ENCODE assay signal across 8 cellular contexts in the genomic region with DNA sequence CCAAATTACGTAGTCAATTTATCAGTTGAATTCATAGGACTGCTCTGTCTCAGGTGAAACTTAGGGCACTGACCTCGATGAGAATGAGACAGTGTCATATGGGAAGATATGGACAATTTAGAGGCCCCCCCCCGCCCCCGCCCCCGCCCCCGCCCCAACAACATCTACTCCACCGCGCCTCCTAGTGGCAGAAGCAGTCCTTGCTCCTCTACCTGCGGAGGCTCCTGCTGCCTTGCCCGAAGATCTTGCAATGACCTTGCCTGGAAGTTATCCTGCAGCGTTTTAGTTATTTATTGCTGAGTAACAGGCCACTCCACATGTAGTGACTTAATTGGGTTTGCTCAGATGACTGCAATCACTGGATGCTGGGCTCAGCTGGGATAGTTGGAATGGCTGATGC. TPM values are rescaled to one million over a fixed set of nuclear protein-coding genes. Genes with fewer than 3 reads are reported as not detected.
DNase-seq lines count a peak whose midpoint lies in the region; ATAC-seq and TF ChIP-seq lines count a peak whose summit lies in the region.

No MANE protein-coding gene starts in this region.

- H3K4me3 Mint-ChIP-seq in natural killer cell (no peak overlapping the region), osteocyte (ENCODE audit: unreplicated experiment) (no peak overlapping the region)
- H3K4me3 Mint-ChIP-seq in natural killer cell treated with Interleukin-12 subunit alpha and Interleukin-12 subunit beta and Interleukin-15 and Interleukin-18, amount 100 ng/mL, for 72 hours, result no peak overlapping the region

- H3K27me3 Mint-ChIP-seq in natural killer cell (ENCODE audit: low read depth in 2 of 2), result peaks cover 4 to 8% of the 10 kb centered on the region in 2 donors
- H3K27me3 Mint-ChIP-seq in natural killer cell treated with Interleukin-12 subunit alpha and Interleukin-12 subunit beta and Interleukin-15 and Interleukin-18, amount 100 ng/mL, for 72 hours, result peaks cover 4 to 7% of the 10 kb centered on the region in 2 donors
- no peaks in the 10 kb centered on the region for H3K27me3 Mint-ChIP-seq in osteocyte (ENCODE audit: unreplicated experiment)

- H3K9me3 Mint-ChIP-seq in natural killer cell, result no peaks in the 10 kb centered on the region
- no peaks in the 10 kb centered on the region for H3K9me3 Mint-ChIP-seq in natural killer cell treated with Interleukin-12 subunit alpha and Interleukin-12 subunit beta and Interleukin-15 and Interleukin-18, amount 100 ng/mL, for 72 hours
- peaks cover 4% of the 10 kb centered on the region for H3K9me3 Mint-ChIP-seq in osteocyte (ENCODE audit: unreplicated experiment)

- TF ChIP-seq CTCF in natural killer cell (IDR thresholded peaks at IDR 0.05) (peak; percentile 61), osteocyte (IDR thresholded peaks at IDR 0.05) (peak; percentile 52)

- H3K36me3 Mint-ChIP-seq in natural killer cell, result no peaks in the 10 kb centered on the region
- no peaks in the 10 kb centered on the region for H3K36me3 Mint-ChIP-seq in natural killer cell treated with Interleukin-12 subunit alpha and Interleukin-12 subunit beta and Interleukin-15 and Interleukin-18, amount 100 ng/mL, for 72 hours
- peaks cover 9% of the 10 kb centered on the region for H3K36me3 Mint-ChIP-seq in osteocyte (ENCODE audit: unreplicated experiment)

- intact Hi-C loops in natural killer cell (cut with micrococcal nuclease), result no loop called here

- H3K4me1 Mint-ChIP-seq in natural killer cell (peaks cover 15 to 28% of the 10 kb centered on the region in 2 donors), osteocyte (ENCODE audit: unreplicated experiment) (peaks cover 14% of the 10 kb centered on the region)
- H3K4me1 Mint-ChIP-seq in natural killer cell treated with Interleukin-12 subunit alpha and Interleukin-12 subunit beta and Interleukin-15 and Interleukin-18, amount 100 ng/mL, for 72 hours (ENCODE audit: low read depth in 2 of 2), result peaks cover 14 to 18% of the 10 kb centered on the region in 2 donors

- H3K27ac Mint-ChIP-seq in natural killer cell (peak overlapping the region in 1 of 2 donors; percentile 82), osteocyte (ENCODE audit: unreplicated experiment) (no peak overlapping the region)
- no peak overlapping the region for H3K27ac Mint-ChIP-seq in natural killer cell treated with Interleukin-12 subunit alpha and Interleukin-12 subunit beta and Interleukin-15 and Interleukin-18, amount 100 ng/mL, for 72 hours

- DNase-seq in natural killer cell, result peak; percentile 46
- no peak for DNase-seq in natural killer cell treated with Interleukin-12 subunit alpha and Interleukin-12 subunit beta and Interleukin-15 and Interleukin-18, amount 100 ng/mL, for 72 hours (ENCODE audit: low spot score)
- peak; percentile 66 for DNase-seq in activated CD4-positive, CD25-positive, alpha-beta regulatory T cell treated with anti-CD3 and anti-CD28 coated beads, Interleukin-2, amount 50 U/mL, for 72 hours
- DNase-seq in dermis blood vessel endothelial cell, result peak; percentile 59
- no peak for DNase-seq in osteocyte (ENCODE audit: extremely low spot score, unreplicated experiment)
- DNase-seq in AML-193 (lab: John Stamatoyannopoulos, UW), result no peak

- peak in 1 of 3 donors; percentile 29 for ATAC-seq in natural killer cell
- ATAC-seq in natural killer cell treated with Interleukin-12 subunit alpha and Interleukin-12 subunit beta and Interleukin-15 and Interleukin-18, amount 100 ng/mL, for 72 hours, result no peak
- ATAC-seq in GM21526 (IDR thresholded peaks at IDR 0.05; ENCODE audit: low FRiP score, unreplicated experiment), result no peak
- ATAC-seq in HG02798 (IDR thresholded peaks at IDR 0.05; ENCODE audit: poor library complexity, unreplicated experiment), result no peak

RNA-seq across cellular contexts. Expression of gene SERPINH1, which starts 15.1 kb away (rescaled TPM):
- 1 to 10 TPM; 5.4 to 8.8 (median 7.2) TPM for total RNA-seq in natural killer cell
- 1 to 10 TPM; 4.4 to 6.4 TPM for total RNA-seq in natural killer cell treated with Interleukin-12 subunit alpha and Interleukin-12 subunit beta and Interleukin-15 and Interleukin-18, amount 100 ng/mL, for 72 hours
- 552 and 903 TPM in 2 replicates for total RNA-seq in dermis blood vessel endothelial cell
- total RNA-seq in osteocyte, result 484 and 511 TPM in 2 replicates

RNA-seq across cellular contexts. Expression of gene GDPD5, which starts 51.5 kb away (rescaled TPM):
- 10 to 100 TPM; 49.7 to 95.2 (median 60.2) TPM for total RNA-seq in natural killer cell
- total RNA-seq in natural killer cell treated with Interleukin-12 subunit alpha and Interleukin-12 subunit beta and Interleukin-15 and Interleukin-18, amount 100 ng/mL, for 72 hours, result 10 to 100 TPM in 1 of 2 donors, 1 to 10 TPM in 1; 7.2 to 28.2 TPM
- total RNA-seq in dermis blood vessel endothelial cell, result 37.4 and 40.7 TPM in 2 replicates
- 3.1 and 4.0 TPM in 2 replicates for total RNA-seq in osteocyte

Comparison
In these comparisons a context has a peak if more than half of its experiments do, and no peak if none do; other contexts are left out.
1. DNase-seq: peak in natural killer cell (single experiment), activated CD4-positive, CD25-positive, alpha-beta regulatory T cell treated with anti-CD3 and anti-CD28 coated beads, Interleukin-2, amount 50 U/mL, for 72 hours (single experiment) and dermis blood vessel endothelial cell (single experiment); none in natural killer cell treated with Interleukin-12 subunit alpha and Interleukin-12 subunit beta and Interleukin-15 and Interleukin-18, amount 100 ng/mL, for 72 hours (single experiment), osteocyte (single experiment) and AML-193 (0 of 2).
2. RNA of gene SERPINH1, which starts 15.1 kb away (total RNA-seq): 552 to 903 TPM in dermis blood vessel endothelial cell and 484 to 511 TPM in osteocyte; 5.4 to 8.8 TPM in natural killer cell and 4.4 to 6.4 TPM in natural killer cell treated with Interleukin-12 subunit alpha and Interleukin-12 subunit beta and Interleukin-15 and Interleukin-18, amount 100 ng/mL, for 72 hours; every median in the first group is over 10 times any median in the second.